Comparison of ENCODE assay signal across 16 cellular contexts in genomic region chr1:156474966-156475365, GRCh38. TPM values are rescaled to one million over a fixed set of nuclear protein-coding genes. Genes with fewer than 3 reads are reported as not detected.
DNase-seq lines count a peak whose midpoint lies in the region; ATAC-seq, FAIRE-seq and TF ChIP-seq lines count a peak whose summit lies in the region.
"Had no signal": no experiment of that assay in that cellular context is flagged by ENCODE, and none has a peak within 500 bp of the region (broad histone marks: within the 10 kb centered on the region; RNA-seq: fewer than 3 reads in every experiment).

No MANE protein-coding gene starts in this region.

- H3K36me3 Mint-ChIP-seq in activated T-cell treated with anti-CD3 and anti-CD28 coated beads, Interleukin-2, amount 50 U/mL, for 24 hours (ENCODE audit: low read depth): peaks cover 89% of the 10 kb centered on the region

- FAIRE-seq in GM12878 (lab: Jason Lieb, UNC): no peak
- FAIRE-seq: K562 had no signal

- H3K9ac ChIP-seq in GM12878 (ENCODE audit: control insufficient read depth, insufficient read depth, low read length): no peak overlapping the region

- no peak for DNase-seq in activated T-cell treated with anti-CD3 and anti-CD28 coated beads, Interleukin-2, amount 50 U/mL, for 24 hours
- DNase-seq in activated T-cell treated with anti-CD3 and anti-CD28 coated beads, Interleukin-2, amount 50 U/mL, for 1 hour: no peak
- no peak for DNase-seq in GM12878 (ENCODE audit: low read depth, low spot score)
- peak in 2 of 5 donors; percentile 38 to 39 for DNase-seq in ovary
- DNase-seq in NCI-H2196 treated with DMSO at 0.1 percent for 48 hours (lab: John Stamatoyannopoulos, UW; ENCODE audit: unreplicated experiment): no peak
- DNase-seq: activated CD8-positive, alpha-beta memory T cell treated with anti-CD3 and anti-CD28 coated beads, Interleukin-2, amount 50 U/mL, for 48 hours; NCI-H1092; SIG-M5; stimulated activated CD8-positive, alpha-beta memory T cell treated with anti-CD3 and anti-CD28 coated beads, Interleukin-4, amount 100 ng/mL, for 48 hours had no signal

- RAD21 ChIA-PET in GM12878 (lab: Charles Lee; ENCODE audit: unreplicated experiment): no interaction called here

- ATAC-seq in GM12878: peak; percentile 15; the same call in 2 of the 3 replicates
- ATAC-seq in HG03378 (IDR thresholded peaks at IDR 0.05; ENCODE audit: unreplicated experiment): no peak
- no peak for ATAC-seq in HG02763 (IDR thresholded peaks at IDR 0.05; ENCODE audit: unreplicated experiment)
- ATAC-seq: CD8-positive, alpha-beta T cell; K562 had no signal

- H3K4me1 ChIP-seq in GM12878 (ENCODE audit: control insufficient read depth, insufficient read depth, low read length): no peaks in the 10 kb centered on the region; the same call in 1 of the 2 replicates
- peaks cover 20% of the 10 kb centered on the region for H3K4me1 ChIP-seq in ovary (ENCODE audit: insufficient read depth)
- H3K4me1 ChIP-seq: HAP-1 had no signal

- H4K20me1 ChIP-seq in GM12878 (ENCODE audit: control insufficient read depth, insufficient read depth): peaks cover 2% of the 10 kb centered on the region; the same call in 1 of the 2 replicates

- SMC1A ChIA-PET in GM12878 (lab: Charles Lee; ENCODE audit: uncharacterized antibody, unreplicated experiment): interaction anchor here (1.5 kb wide), 1 partner anchor 11 kb away, joined by 3 read pairs; no protein-coding TSS in a partner anchor

- H3K27ac Mint-ChIP-seq in activated T-cell treated with anti-CD3 and anti-CD28 coated beads, Interleukin-2, amount 50 U/mL, for 24 hours: peak overlapping the region; percentile 73
- H3K27ac Mint-ChIP-seq: CD8-positive, alpha-beta T cell had no signal

- H3K36me3 ChIP-seq in GM12878 (ENCODE audit: control insufficient read depth in 2 of 2, insufficient read depth in 2 of 2, low read length in 1 of 2) (peaks cover 61 to 64% of the 10 kb centered on the region in 2 experiments), ovary (no peaks in the 10 kb centered on the region)

- no peak for TF ChIP-seq POLR2A in GM12878 (IDR thresholded peaks at IDR 0.05; ENCODE audit: low read depth, low read length)
- no peak for TF ChIP-seq POLR2A in ovary (IDR thresholded peaks at IDR 0.05)

- 56% methylated on average over 6 of the region's 7 CpGs for WGBS in GM12878 (ENCODE audit: insufficient coverage, insufficient replicate concordance, low lambda C conversion rate, missing lambda C conversion rate)
- 86 to 90% (median 87%) methylated on average over 7 of the region's 7 CpGs for WGBS in ovary, 3 donors

- H2AFZ ChIP-seq in GM12878 (ENCODE audit: control insufficient read depth, low read depth, low read length): no peak overlapping the region

- H3K27ac ChIP-seq in GM12878 (ENCODE audit: control insufficient read depth, insufficient read depth) (no peak overlapping the region), ovary (peak overlapping the region; percentile 68 to 75), temporal lobe (ENCODE audit: low read depth, low read length) (peak overlapping the region; percentile 97)

- TF ChIP-seq EP300 in GM12878 (IDR thresholded peaks at IDR 0.05; ENCODE audit: borderline replicate concordance in 1 of 2, control insufficient read depth in 1 of 2, low read depth in 2 of 2, low read length in 2 of 2) (no peak), ovary (IDR thresholded peaks at IDR 0.05) (no peak)

- no peak overlapping the region for H3K4me3 Mint-ChIP-seq in activated T-cell treated with anti-CD3 and anti-CD28 coated beads, Interleukin-2, amount 50 U/mL, for 24 hours
- H3K4me3 Mint-ChIP-seq: CD8-positive, alpha-beta T cell had no signal

- TF ChIP-seq RAD21 in GM12878 (IDR thresholded peaks at IDR 0.05; ENCODE audit: insufficient read depth, low read depth, low read length): no peak

- H3K4me2 ChIP-seq in GM12878 (ENCODE audit: control insufficient read depth, insufficient read depth): no peak overlapping the region

- in situ Hi-C loops in GM12878 (cut with MboI): no loop called here

- H3K4me1 Mint-ChIP-seq in activated T-cell treated with anti-CD3 and anti-CD28 coated beads, Interleukin-2, amount 50 U/mL, for 24 hours (ENCODE audit: low read depth): peaks cover 28% of the 10 kb centered on the region

- TF ChIP-seq CTCF in GM12878 (IDR thresholded peaks at IDR 0.05 in 2 of 3, conservative IDR thresholded peaks at IDR 0.05 in 1 of 3; ENCODE audit: control insufficient read depth in 2 of 3, extremely low read depth in 1 of 3, insufficient read depth in 1 of 3, low read depth in 3 of 3, low read length in 3 of 3) (no peak), ovary (IDR thresholded peaks at IDR 0.05) (no peak)

- no peaks in the 10 kb centered on the region for H3K27me3 ChIP-seq in GM12878 (replicated peaks in 1 of 2; ENCODE audit: control insufficient read depth in 2 of 2, insufficient read depth in 2 of 2, low read length in 1 of 2)
- H3K27me3 ChIP-seq in ovary: no peaks in the 10 kb centered on the region
- H3K27me3 ChIP-seq: colonic mucosa had no signal

- intact Hi-C loops in GM12878 (cut with micrococcal nuclease; ENCODE audit: unreplicated experiment) (no loop called here), ovary (cut with DNase I) (no loop called here)

- CTCF ChIA-PET in GM12878 (lab: Yijun Ruan, JAX): interaction anchor here (0.9 kb wide), 1 partner anchor 27 kb away, joined by 3 read pairs; no protein-coding TSS in a partner anchor

- POLR2A ChIA-PET in GM12878 (lab: Charles Lee): no interaction called here

- no peaks in the 10 kb centered on the region for H3K9me3 Mint-ChIP-seq in activated T-cell treated with anti-CD3 and anti-CD28 coated beads, Interleukin-2, amount 50 U/mL, for 24 hours
- H3K9me3 Mint-ChIP-seq: CD8-positive, alpha-beta T cell had no signal

- no peaks in the 10 kb centered on the region for H3K9me3 ChIP-seq in GM12878 (replicated peaks; ENCODE audit: control insufficient read depth, insufficient read depth, low read length)
- no peaks in the 10 kb centered on the region for H3K9me3 ChIP-seq in ovary
- H3K9me3 ChIP-seq: colonic mucosa, HAP-1 had no signal

- H3K79me2 ChIP-seq in GM12878 (ENCODE audit: control insufficient read depth, insufficient read depth, low read length): no peaks in the 10 kb centered on the region; the same call in 1 of the 2 replicates

- BruUV-seq in GM12878 (replicated peaks; lab: Mats Ljungman, UMichigan): no TSS peak

- H3K27me3 Mint-ChIP-seq in activated T-cell treated with anti-CD3 and anti-CD28 coated beads, Interleukin-2, amount 50 U/mL, for 24 hours: no peaks in the 10 kb centered on the region

- H3K4me3 ChIP-seq in GM12878 (no peak overlapping the region), ovary (no peak overlapping the region)
- H3K4me3 ChIP-seq: colonic mucosa, HAP-1, K562 had no signal

TF ChIP-seq in GM12878, 131 proteins besides CTCF, POLR2A, EP300 and RAD21:
- TF ChIP-seq STAT3 (IDR thresholded peaks at IDR 0.05; ENCODE audit: low read depth, low read length) (no peak), POLR2AphosphoS5 (IDR thresholded peaks at IDR 0.05; ENCODE audit: low read length) (peak; percentile 59; the same call in 1 of the 2 replicates), ZBTB11 (CRISPR knock-in tag; IDR thresholded peaks at IDR 0.05) (no peak)
TF ChIP-seq in GM12878: peak in this region for 1.

RNA-seq across cellular contexts. Expression of gene MEF2D, which starts 25.6 kb away (rescaled TPM):
- total RNA-seq in GM12878 (2013; cell fraction: nucleolus; rRNA removed): 44.6 and 59.9 TPM in 2 replicates
- total RNA-seq in GM12878 (2014; rRNA removed) (13.8 and 17.1 TPM in 2 replicates), GM12878 (2014; rRNA removed; fragmentation: Illumina TruSeq; extraction: Trizol) (8.1 and 9.1 TPM in 2 replicates), GM12878 (2021) (47.3 and 53.0 TPM in 2 replicates), ovary (10 to 100 TPM; 30.0 to 96.6 (median 64.0) TPM), temporal lobe (6.9 TPM)
- polyA plus RNA-seq in GM12878 (2011; ENCODE audit: low read depth): 10.6 TPM
- polyA plus RNA-seq in GM12878 (2011; rRNA removed) (4.7 and 12.0 TPM in 2 replicates), GM12878 (2014; fragmentation: Illumina TruSeq; extraction: Trizol) (11.2 and 16.5 TPM in 2 replicates), GM12878 (2014; fragmentation: Nextera tagmentation; extraction: Ambion mirVana) (1 to 10 TPM in 1 of 2 experiments, under 1 TPM in 1; 0.61 to 1.3 TPM), GM12878 (2014; rRNA removed) (23.7 and 26.4 TPM in 2 replicates), GM12878 (2016; fragmentation: Nextera tagmentation; extraction: Ambion mirVana) (10 to 100 TPM; 38.2 to 44.2 TPM), ovary (10 to 100 TPM; 33.0 to 40.1 TPM)
- 16.5 and 18.1 TPM in 2 replicates for polyA plus RNA-seq in GM12878 (2011; cell fraction: cytosol; rRNA removed)
- 34.0 and 52.7 TPM in 2 replicates for polyA plus RNA-seq in GM12878 (2011; cell fraction: nucleus; rRNA removed)
- 27.0 and 28.1 TPM in 2 replicates for polyA plus RNA-seq in GM12878 (2012)
- 13.3 and 13.9 TPM in 2 replicates for polyA minus RNA-seq in GM12878 (2011; rRNA and poly(A)+ RNA removed)
- polyA minus RNA-seq in GM12878 (2011; cell fraction: cytosol; rRNA and poly(A)+ RNA removed): 14.3 and 15.9 TPM in 2 replicates
- 11.0 and 24.5 TPM in 2 replicates for polyA minus RNA-seq in GM12878 (2011; cell fraction: nucleus; rRNA and poly(A)+ RNA removed)
